In genomic region chr2:137521653-137522052, GRCh38 we compare ENCODE assay signal across 31 cellular contexts.
"Had no signal": no experiment of that assay in that cellular context is flagged by ENCODE, and none has a peak within 500 bp of the region (broad histone marks: within the 10 kb centered on the region; RNA-seq: fewer than 3 reads in every experiment).

No MANE protein-coding gene starts in this region.

- H3K9me3 Mint-ChIP-seq: activated CD4-positive, alpha-beta memory T cell treated with anti-CD3 and anti-CD28 coated beads, Interleukin-2, amount 10 ng/mL, durations not matched to agents 7 days and 5 days; activated CD4-positive, alpha-beta T cell treated with anti-CD3 and anti-CD28 coated beads, Interleukin-2, amount 10 ng/mL, durations not matched to agents 24 days and 14 days; activated naive CD4-positive, alpha-beta T cell treated with anti-CD3 and anti-CD28 coated beads, Interleukin-2, amount 50 U/mL, for 24 hours; activated naive CD8-positive, alpha-beta T cell treated with anti-CD3 and anti-CD28 coated beads, Interleukin-2, amount 50 U/mL, for 24 hours; activated T-cell treated with anti-CD3 and anti-CD28 coated beads, Interleukin-2, amount 50 U/mL, for 4 hours; activated T-helper 17 cell treated with anti-CD3 and anti-CD28 coated beads, Interleukin-2, amount 50 U/mL, for 72 hours; effector memory CD8-positive, alpha-beta T cell; mesothelial cell of epicardium; nephron progenitor cell; stimulated activated naive B cell treated with anti-CD40 and anti-IgM and Interleukin-4, amounts not matched to agents 10 μg/mL and 1 μg/mL and 100 μg/mL, for 72 hours had no signal

- H3K27me3 Mint-ChIP-seq: activated CD4-positive, alpha-beta memory T cell treated with anti-CD3 and anti-CD28 coated beads, Interleukin-2, amount 10 ng/mL, durations not matched to agents 7 days and 5 days; activated CD4-positive, alpha-beta T cell treated with anti-CD3 and anti-CD28 coated beads, Interleukin-2, amount 10 ng/mL, durations not matched to agents 24 days and 14 days; activated naive CD4-positive, alpha-beta T cell treated with anti-CD3 and anti-CD28 coated beads, Interleukin-2, amount 50 U/mL, for 24 hours; activated naive CD8-positive, alpha-beta T cell treated with anti-CD3 and anti-CD28 coated beads, Interleukin-2, amount 50 U/mL, for 24 hours; activated T-helper 17 cell treated with anti-CD3 and anti-CD28 coated beads, Interleukin-2, amount 50 U/mL, for 72 hours; effector memory CD8-positive, alpha-beta T cell; naive B cell; stimulated activated naive B cell treated with anti-CD40 and anti-IgM and Interleukin-4, amounts not matched to agents 10 μg/mL and 1 μg/mL and 100 μg/mL, for 72 hours had no signal

- H3K27ac ChIP-seq: gastroesophageal sphincter, ovary, prostate gland, stomach, thyroid gland, upper lobe of left lung, vagina, WERI-Rb-1 had no signal

- H3K36me3 ChIP-seq: gastroesophageal sphincter, ovary, prostate gland, stomach, thyroid gland, upper lobe of left lung, vagina, WERI-Rb-1 had no signal

- H3K27me3 ChIP-seq: gastroesophageal sphincter, ovary, stomach, thyroid gland, upper lobe of left lung, vagina had no signal

- H3K27ac Mint-ChIP-seq: activated CD4-positive, alpha-beta memory T cell treated with anti-CD3 and anti-CD28 coated beads, Interleukin-2, amount 10 ng/mL, durations not matched to agents 7 days and 5 days; activated CD4-positive, alpha-beta T cell treated with anti-CD3 and anti-CD28 coated beads, Interleukin-2, amount 10 ng/mL, durations not matched to agents 24 days and 14 days; activated naive CD4-positive, alpha-beta T cell treated with anti-CD3 and anti-CD28 coated beads, Interleukin-2, amount 50 U/mL, for 24 hours; activated naive CD8-positive, alpha-beta T cell treated with anti-CD3 and anti-CD28 coated beads, Interleukin-2, amount 50 U/mL, for 24 hours; activated T-helper 17 cell treated with anti-CD3 and anti-CD28 coated beads, Interleukin-2, amount 50 U/mL, for 72 hours; effector memory CD8-positive, alpha-beta T cell; mesothelial cell of epicardium; naive B cell; nephron progenitor cell; stimulated activated naive B cell treated with anti-CD40 and anti-IgM and Interleukin-4, amounts not matched to agents 10 μg/mL and 1 μg/mL and 100 μg/mL, for 72 hours had no signal

- H3K4me1 Mint-ChIP-seq: activated CD4-positive, alpha-beta memory T cell treated with anti-CD3 and anti-CD28 coated beads, Interleukin-2, amount 10 ng/mL, durations not matched to agents 7 days and 5 days; activated CD4-positive, alpha-beta T cell treated with anti-CD3 and anti-CD28 coated beads, Interleukin-2, amount 10 ng/mL, durations not matched to agents 24 days and 14 days; activated naive CD4-positive, alpha-beta T cell treated with anti-CD3 and anti-CD28 coated beads, Interleukin-2, amount 50 U/mL, for 24 hours; activated naive CD8-positive, alpha-beta T cell treated with anti-CD3 and anti-CD28 coated beads, Interleukin-2, amount 50 U/mL, for 24 hours; activated T-helper 17 cell treated with anti-CD3 and anti-CD28 coated beads, Interleukin-2, amount 50 U/mL, for 72 hours; mesothelial cell of epicardium; naive B cell; stimulated activated naive B cell treated with anti-CD40 and anti-IgM and Interleukin-4, amounts not matched to agents 10 μg/mL and 1 μg/mL and 100 μg/mL, for 72 hours had no signal

- H3K4me3 ChIP-seq: gastroesophageal sphincter, ovary, prostate gland, stomach, thyroid gland, upper lobe of left lung, vagina had no signal

- DNase-seq: activated CD4-positive, alpha-beta memory T cell treated with anti-CD3 and anti-CD28 coated beads, Interleukin-2, amount 10 ng/mL, durations not matched to agents 7 days and 5 days; activated CD4-positive, alpha-beta T cell treated with anti-CD3 and anti-CD28 coated beads, Interleukin-2, amount 10 ng/mL, durations not matched to agents 24 days and 14 days; activated gamma-delta T cell treated with Interleukin-2 at 50 U/mL for 16 hours; activated naive CD8-positive, alpha-beta T cell treated with anti-CD3 and anti-CD28 coated beads, Interleukin-2, amount 50 U/mL, for 24 hours; activated T-cell treated with anti-CD3 and anti-CD28 coated beads, Interleukin-2, amount 50 U/mL, for 4 hours; amygdala; caudate nucleus; cortex of kidney; effector memory CD8-positive, alpha-beta T cell; erythroblast; head of caudate nucleus; hippocampal formation; left cardiac atrium; naive B cell; nephron progenitor cell; ovary; retina; stimulated activated CD4-positive, alpha-beta T cell treated with anti-CD3 and anti-CD28 coated beads, Interleukin-15, amount 100 ng/mL, for 24 hours; stimulated activated CD4-positive, alpha-beta T cell treated with anti-CD3 and anti-CD28 coated beads, Interleukin-2, amount 100 ng/mL, for 24 hours; stimulated activated naive B cell treated with anti-CD40 and anti-IgM and Interleukin-4, amounts not matched to agents 10 μg/mL and 1 μg/mL and 100 μg/mL, for 72 hours; stomach; T-helper 9 cell; thyroid gland; upper lobe of left lung; WERI-Rb-1 had no signal

- H3K36me3 Mint-ChIP-seq: activated naive CD4-positive, alpha-beta T cell treated with anti-CD3 and anti-CD28 coated beads, Interleukin-2, amount 50 U/mL, for 24 hours; mesothelial cell of epicardium; naive B cell; stimulated activated naive B cell treated with anti-CD40 and anti-IgM and Interleukin-4, amounts not matched to agents 10 μg/mL and 1 μg/mL and 100 μg/mL, for 72 hours had no signal

- H3K4me1 ChIP-seq: gastroesophageal sphincter, prostate gland, stomach, thyroid gland, upper lobe of left lung, vagina had no signal

- H3K9me3 ChIP-seq: gastroesophageal sphincter, ovary, prostate gland, thyroid gland, upper lobe of left lung, vagina had no signal

- H3K4me3 Mint-ChIP-seq: activated CD4-positive, alpha-beta memory T cell treated with anti-CD3 and anti-CD28 coated beads, Interleukin-2, amount 10 ng/mL, durations not matched to agents 7 days and 5 days; activated CD4-positive, alpha-beta T cell treated with anti-CD3 and anti-CD28 coated beads, Interleukin-2, amount 10 ng/mL, durations not matched to agents 24 days and 14 days; activated naive CD4-positive, alpha-beta T cell treated with anti-CD3 and anti-CD28 coated beads, Interleukin-2, amount 50 U/mL, for 24 hours; activated naive CD8-positive, alpha-beta T cell treated with anti-CD3 and anti-CD28 coated beads, Interleukin-2, amount 50 U/mL, for 24 hours; activated T-cell treated with anti-CD3 and anti-CD28 coated beads, Interleukin-2, amount 50 U/mL, for 4 hours; activated T-helper 17 cell treated with anti-CD3 and anti-CD28 coated beads, Interleukin-2, amount 50 U/mL, for 72 hours; effector memory CD8-positive, alpha-beta T cell; mesothelial cell of epicardium; naive B cell; nephron progenitor cell; stimulated activated naive B cell treated with anti-CD40 and anti-IgM and Interleukin-4, amounts not matched to agents 10 μg/mL and 1 μg/mL and 100 μg/mL, for 72 hours had no signal
